1 cellular context compared by ENCODE assay signal in the genomic region with DNA sequence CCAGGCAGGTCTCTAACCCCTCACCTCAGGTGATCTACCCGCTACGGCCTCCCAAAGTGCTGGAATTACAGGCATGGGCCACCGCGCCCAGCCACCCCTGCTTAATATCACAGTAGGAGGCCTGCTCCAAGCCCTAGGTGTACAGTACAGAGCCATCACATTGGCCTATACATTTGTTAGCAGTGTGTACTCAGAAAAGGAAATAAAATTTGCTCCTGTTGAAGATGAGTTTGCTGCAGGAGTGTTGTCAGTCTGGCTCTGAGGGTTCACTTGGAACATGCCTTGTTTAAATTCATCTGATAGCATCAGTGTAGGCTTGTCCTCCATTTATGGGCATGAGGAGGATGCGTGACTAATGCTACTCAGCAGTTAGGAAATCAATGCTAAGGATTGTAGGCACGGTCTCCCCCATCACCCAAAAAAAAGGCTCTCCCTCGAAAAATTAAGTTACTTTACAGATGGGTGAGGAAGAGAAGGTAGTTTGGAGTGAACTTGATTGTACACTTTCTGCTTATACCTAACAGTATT.
TF ChIP-seq lines count a peak whose summit lies in the region.

No MANE protein-coding gene starts in this region.

TF ChIP-seq in HEK293, 187 proteins besides CTCF, POLR2A, EP300 and RAD21 (continued from another document):
- no peak for TF ChIP-seq ELK4 (IDR thresholded peaks at IDR 0.05; ENCODE audit: borderline replicate concordance, low read depth, low read length)
- TF ChIP-seq ZEB2 (tag by site-specific recombination; IDR thresholded peaks at IDR 0.05) = peak; percentile 47; the same call in 1 of the 2 replicates
- TF ChIP-seq, protein P1, sequence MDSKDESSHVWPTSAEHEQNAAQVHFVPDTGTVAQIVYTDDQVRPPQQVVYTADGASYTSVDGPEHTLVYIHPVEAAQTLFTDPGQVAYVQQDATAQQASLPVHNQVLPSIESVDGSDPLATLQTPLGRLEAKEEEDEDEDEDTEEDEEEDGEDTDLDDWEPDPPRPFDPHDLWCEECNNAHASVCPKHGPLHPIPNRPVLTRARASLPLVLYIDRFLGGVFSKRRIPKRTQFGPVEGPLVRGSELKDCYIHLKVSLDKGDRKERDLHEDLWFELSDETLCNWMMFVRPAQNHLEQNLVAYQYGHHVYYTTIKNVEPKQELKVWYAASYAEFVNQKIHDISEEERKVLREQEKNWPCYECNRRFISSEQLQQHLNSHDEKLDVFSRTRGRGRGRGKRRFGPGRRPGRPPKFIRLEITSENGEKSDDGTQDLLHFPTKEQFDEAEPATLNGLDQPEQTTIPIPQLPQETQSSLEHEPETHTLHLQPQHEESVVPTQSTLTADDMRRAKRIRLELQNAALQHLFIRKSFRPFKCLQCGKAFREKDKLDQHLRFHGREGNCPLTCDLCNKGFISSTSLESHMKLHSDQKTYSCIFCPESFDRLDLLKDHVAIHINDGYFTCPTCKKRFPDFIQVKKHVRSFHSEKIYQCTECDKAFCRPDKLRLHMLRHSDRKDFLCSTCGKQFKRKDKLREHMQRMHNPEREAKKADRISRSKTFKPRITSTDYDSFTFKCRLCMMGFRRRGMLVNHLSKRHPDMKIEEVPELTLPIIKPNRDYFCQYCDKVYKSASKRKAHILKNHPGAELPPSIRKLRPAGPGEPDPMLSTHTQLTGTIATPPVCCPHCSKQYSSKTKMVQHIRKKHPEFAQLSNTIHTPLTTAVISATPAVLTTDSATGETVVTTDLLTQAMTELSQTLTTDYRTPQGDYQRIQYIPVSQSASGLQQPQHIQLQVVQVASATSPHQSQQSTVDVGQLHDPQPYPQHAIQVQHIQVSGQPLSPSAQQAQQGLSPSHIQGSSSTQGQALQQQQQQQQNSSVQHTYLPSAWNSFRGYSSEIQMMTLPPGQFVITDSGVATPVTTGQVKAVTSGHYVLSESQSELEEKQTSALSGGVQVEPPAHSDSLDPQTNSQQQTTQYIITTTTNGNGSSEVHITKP (tag by site-specific recombination; IDR thresholded peaks at IDR 0.05) = peak; percentile 75
- no peak for TF ChIP-seq ZNF112 (tag by site-specific recombination; IDR thresholded peaks at IDR 0.05)
- TF ChIP-seq ZNF692 (tag by site-specific recombination; IDR thresholded peaks at IDR 0.05) = 0 out of 2 replicates have a peak, but pooled peaks have one; percentile 18
- 0 out of 2 replicates have a peak, but pooled peaks have one; percentile 61 for TF ChIP-seq GFI1B (tag by site-specific recombination; IDR thresholded peaks at IDR 0.05)
- no peak for TF ChIP-seq RBAK (tag by site-specific recombination; IDR thresholded peaks at IDR 0.05)
- peak; percentile 67; the same call in 1 of the 2 replicates for TF ChIP-seq ZBTB17 (tag by site-specific recombination; IDR thresholded peaks at IDR 0.05)
- TF ChIP-seq ZNF335 (tag by site-specific recombination; conservative IDR thresholded peaks at IDR 0.05) = peak; percentile 37; the same call in 1 of the 2 replicates
